Comparison of ENCODE assay signal across 8 cellular contexts in the genomic region with DNA sequence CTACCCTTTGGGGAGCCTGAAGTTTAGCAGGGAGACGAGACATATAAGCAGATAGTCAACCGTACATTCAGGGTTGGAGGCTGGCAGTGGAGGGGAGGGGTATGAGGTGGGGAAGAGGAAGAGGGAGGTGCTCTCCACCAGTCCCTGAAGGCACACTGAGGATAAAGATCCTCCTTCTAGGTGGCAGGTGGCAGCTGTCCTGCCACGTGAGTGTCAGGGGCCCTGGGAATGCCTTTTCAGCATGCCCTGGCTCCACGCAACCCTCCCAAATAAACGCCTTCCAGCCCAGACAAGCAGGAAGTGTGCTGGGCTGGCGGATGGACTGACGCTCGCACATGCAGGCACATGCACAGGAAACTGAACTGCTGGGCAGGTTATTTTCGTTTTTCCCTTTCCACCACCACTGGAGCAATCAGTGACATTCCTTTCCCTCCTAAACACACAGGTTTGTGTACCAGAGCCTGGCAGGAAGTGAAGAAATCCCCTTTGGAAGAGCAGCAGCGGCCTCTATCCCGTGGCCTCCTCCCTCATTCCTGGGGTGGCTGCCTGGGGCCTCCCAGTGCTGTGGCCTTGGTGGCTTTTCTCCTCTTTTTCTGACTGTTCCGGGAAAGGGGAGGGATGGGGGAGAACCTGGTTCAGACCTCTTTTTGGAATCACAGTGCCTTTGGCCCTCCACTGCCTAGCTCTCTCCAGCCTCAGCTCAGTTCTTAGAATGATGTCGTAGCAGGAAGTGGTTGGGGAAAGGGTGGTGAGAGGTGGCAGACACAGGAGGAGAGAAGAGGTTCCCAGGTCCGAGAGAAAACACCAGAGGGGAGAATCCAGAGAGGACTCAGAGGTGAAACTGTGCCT.
A peak's percentile ranks its signal among the peaks of the same experiment; 100 is the strongest.
DNase-seq lines count a peak whose midpoint lies in the region; ATAC-seq and TF ChIP-seq lines count a peak whose summit lies in the region.

No MANE protein-coding gene starts in this region.

- H3K27ac Mint-ChIP-seq in WTC11 (no peak overlapping the region), nephron (peak overlapping the region; percentile 18 to 55 (median 42))

- H3K27me3 Mint-ChIP-seq in WTC11 (ENCODE audit: low read depth) (no peaks in the 10 kb centered on the region; the same call in 1 of the 2 replicates), nephron (ENCODE audit: low read depth) (peaks cover 2% of the 10 kb centered on the region)

- no peaks in the 10 kb centered on the region for H3K4me1 ChIP-seq in aorta (ENCODE audit: control insufficient read depth in 1 of 2, insufficient read depth in 2 of 2, low read length in 2 of 2)

- H3K27me3 ChIP-seq in aorta (ENCODE audit: control insufficient read depth in 1 of 2, insufficient read depth in 2 of 2, low read length in 1 of 2) = no peaks in the 10 kb centered on the region

- CTCF ChIA-PET in WTC11 (lab: Charles Lee) = interaction anchor here (0.6 to 1.9 kb wide), 2 partner anchors 12 to 153 kb away, joined by 3 to 5 read pairs; no protein-coding TSS in a partner anchor

- H3K4me1 Mint-ChIP-seq in WTC11 = 0 out of 2 replicates have a peak, but pooled peaks cover 3% of the 10 kb centered on the region
- H3K4me1 Mint-ChIP-seq in nephron = no peaks in the 10 kb centered on the region

- H3K36me3 ChIP-seq in aorta (ENCODE audit: control insufficient read depth in 1 of 2, insufficient read depth in 2 of 2, low read length in 1 of 2) = no peaks in the 10 kb centered on the region

- no peak overlapping the region for H3K4me3 ChIP-seq in aorta (ENCODE audit: low read length in 2 of 2)

- DNase-seq in GDM1 (lab: John Stamatoyannopoulos, UW) = peak; percentile 57
- no peak for DNase-seq in WTC11 (ENCODE audit: low spot score)
- DNase-seq in dermis microvascular lymphatic vessel endothelial cell (ENCODE audit: low read depth in 2 of 2) = peak; percentile 86 to 100
- peak; percentile 74 to 79 for DNase-seq in aorta
- DNase-seq in NCI-H1694 (lab: John Stamatoyannopoulos, UW) = no peak
- DNase-seq in cerebellar cortex (ENCODE audit: low spot score) = no peak
- no peak for DNase-seq in MV-4-11 (lab: John Stamatoyannopoulos, UW)

- TF ChIP-seq CTCF in WTC11 (IDR thresholded peaks at IDR 0.05) (no peak), nephron (IDR thresholded peaks at IDR 0.05; ENCODE audit: unreplicated experiment in 3 of 3) (no peak)

- POLR2A ChIA-PET in WTC11 (lab: Charles Lee) = no interaction called here

- H3K27ac ChIP-seq in aorta (ENCODE audit: low read depth in 1 of 2, low read length in 2 of 2) = no peak overlapping the region

- 40 to 43% methylated on average over 13 to 14 of the region's 14 CpGs for WGBS in aorta, 2 donors

- H3K36me3 Mint-ChIP-seq in WTC11 (no peaks in the 10 kb centered on the region), nephron (ENCODE audit: low read depth) (no peaks in the 10 kb centered on the region)

- no peaks in the 10 kb centered on the region for H3K9me3 ChIP-seq in aorta (ENCODE audit: control insufficient read depth, low read length)

- ATAC-seq in WTC11 (no peak), aorta (ENCODE audit: low FRiP score) (peak; percentile 78)

- intact Hi-C loops in aorta (cut with DNase I) = loop anchor here in 1 of 2 donors (10.0 kb wide), 1 partner anchor 110 kb away; no protein-coding TSS in a partner anchor

- no peak overlapping the region for H3K4me3 Mint-ChIP-seq in WTC11
- no peak overlapping the region for H3K4me3 Mint-ChIP-seq in nephron

- H3K9me3 Mint-ChIP-seq in WTC11 = peaks cover 4% of the 10 kb centered on the region
- H3K9me3 Mint-ChIP-seq in nephron = peaks cover 8% of the 10 kb centered on the region

TF ChIP-seq in WTC11, 78 proteins besides CTCF, POLR2A, EP300 and RAD21:
- TF ChIP-seq ZNF138 (CRISPR knock-in tag; conservative IDR thresholded peaks at IDR 0.05) (no peak), GABPB1 (CRISPR knock-in tag; IDR thresholded peaks at IDR 0.05) (peak; percentile 92), FOXK1 (CRISPR knock-in tag; IDR thresholded peaks at IDR 0.05) (no peak)
- TF ChIP-seq, protein P1, sequence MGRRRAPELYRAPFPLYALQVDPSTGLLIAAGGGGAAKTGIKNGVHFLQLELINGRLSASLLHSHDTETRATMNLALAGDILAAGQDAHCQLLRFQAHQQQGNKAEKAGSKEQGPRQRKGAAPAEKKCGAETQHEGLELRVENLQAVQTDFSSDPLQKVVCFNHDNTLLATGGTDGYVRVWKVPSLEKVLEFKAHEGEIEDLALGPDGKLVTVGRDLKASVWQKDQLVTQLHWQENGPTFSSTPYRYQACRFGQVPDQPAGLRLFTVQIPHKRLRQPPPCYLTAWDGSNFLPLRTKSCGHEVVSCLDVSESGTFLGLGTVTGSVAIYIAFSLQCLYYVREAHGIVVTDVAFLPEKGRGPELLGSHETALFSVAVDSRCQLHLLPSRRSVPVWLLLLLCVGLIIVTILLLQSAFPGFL (CRISPR knock-in tag; IDR thresholded peaks at IDR 0.05; ENCODE audit: borderline replicate concordance) = peak; percentile 61; the same call in 1 of the 2 replicates

Comparison
In these comparisons a context has a peak if more than half of its experiments do, and no peak if none do; other contexts are left out.
1. DNase-seq: peak in GDM1 (single experiment), dermis microvascular lymphatic vessel endothelial cell (2 of 2) and aorta (2 of 2); none in WTC11 (single experiment), NCI-H1694 (single experiment), cerebellar cortex (single experiment) and MV-4-11 (single experiment).